8 cellular contexts compared by ENCODE assay signal in the genomic region with DNA sequence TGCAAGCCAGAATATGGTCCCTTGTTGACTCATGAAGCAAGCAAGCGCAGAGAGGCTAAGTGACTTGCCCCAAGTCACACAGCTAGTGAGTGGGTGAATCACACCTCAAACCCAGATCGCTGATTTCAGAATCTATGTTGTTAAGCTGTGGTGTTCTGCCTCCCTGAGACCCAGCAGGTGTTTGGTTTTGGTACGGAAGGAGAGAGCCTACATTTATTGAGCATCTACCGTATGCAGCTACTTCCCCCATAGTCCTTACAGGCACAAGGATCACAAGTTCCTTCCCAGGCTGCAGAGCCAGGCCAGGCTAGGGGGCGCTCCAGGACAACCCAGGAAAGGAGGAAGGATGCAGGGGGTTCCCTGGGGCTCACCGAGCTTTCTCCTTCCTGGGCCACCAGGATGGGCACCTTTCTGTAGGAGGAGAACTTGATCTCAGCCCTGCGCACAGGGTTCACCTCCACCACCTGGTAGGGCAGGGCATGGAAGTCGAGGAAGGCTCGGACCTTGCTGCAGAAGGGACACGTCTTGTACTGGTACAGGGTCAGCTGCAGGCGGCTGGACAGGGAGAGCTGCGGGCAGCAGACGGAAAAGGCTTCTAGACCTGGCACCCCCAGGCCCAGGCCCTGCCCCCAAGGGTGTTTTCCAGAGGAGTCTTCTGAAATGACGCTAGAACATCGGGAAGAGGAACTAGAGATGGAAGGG. TPM values are rescaled to one million over a fixed set of nuclear protein-coding genes. Genes with fewer than 3 reads are reported as not detected.
A peak's percentile ranks its signal among the peaks of the same experiment; 100 is the strongest.
DNase-seq lines count a peak whose midpoint lies in the region; ATAC-seq lines count a peak whose summit lies in the region.

No MANE protein-coding gene starts in this region.

- DNase-seq in CMK (ENCODE audit: low read depth): peak; percentile 54
- DNase-seq in HT-29 (ENCODE audit: low spot score): peak; percentile 88
- peak in 3 of 5 donors; percentile 28 to 34 (median 30) for DNase-seq in T-helper 1 cell
- peak; percentile 74 for DNase-seq in dermis blood vessel endothelial cell
- no peak for DNase-seq in memory B cell (ENCODE audit: low spot score in 2 of 2)
- peak; percentile 64 for DNase-seq in superior temporal gyrus (ENCODE audit: extremely low spot score)
- DNase-seq in putamen (ENCODE audit: low spot score): no peak
- DNase-seq in NCI-H510A treated with DMSO at 0.1 percent for 48 hours (lab: John Stamatoyannopoulos, UW): no peak

- H3K4me3 Mint-ChIP-seq in memory B cell: peak overlapping the region; percentile 21

- peak overlapping the region; percentile 70 for H3K27ac Mint-ChIP-seq in memory B cell

- ATAC-seq in memory B cell (ENCODE audit: low read depth): no peak

- H3K4me1 Mint-ChIP-seq in memory B cell: peaks cover 19% of the 10 kb centered on the region

- no peaks in the 10 kb centered on the region for H3K27me3 Mint-ChIP-seq in memory B cell

- no peaks in the 10 kb centered on the region for H3K9me3 Mint-ChIP-seq in memory B cell

- peaks cover 8% of the 10 kb centered on the region for H3K36me3 Mint-ChIP-seq in memory B cell

RNA-seq across cellular contexts. Expression of gene PTGES2, which starts 2.5 kb away (rescaled TPM):
- total RNA-seq in HT-29 (2014; rRNA removed; shearing (Covaris generic)): 365 and 392 TPM in 2 replicates
- 52.8 and 87.3 TPM in 2 replicates for total RNA-seq in dermis blood vessel endothelial cell

RNA-seq across cellular contexts. Expression of gene LCN2, which starts 24.2 kb away (rescaled TPM):
- total RNA-seq in HT-29 (2014; rRNA removed; shearing (Covaris generic)): 221 and 241 TPM in 2 replicates
- 0.14 TPM in 1 of 2 replicates, not detected in the other for total RNA-seq in dermis blood vessel endothelial cell

RNA-seq across cellular contexts. Expression of gene BBLN, which starts 35.0 kb away (rescaled TPM):
- 439 and 565 TPM in 2 replicates for total RNA-seq in HT-29 (2014; rRNA removed; shearing (Covaris generic))
- 47.4 and 77.1 TPM in 2 replicates for total RNA-seq in dermis blood vessel endothelial cell

RNA-seq across cellular contexts. Expression of gene SLC25A25, which starts 57.0 kb away (rescaled TPM):
- 88.1 and 94.8 TPM in 2 replicates for total RNA-seq in HT-29 (2014; rRNA removed; shearing (Covaris generic))
- total RNA-seq in dermis blood vessel endothelial cell: 34.1 and 64.7 TPM in 2 replicates

RNA-seq across cellular contexts. Expression of gene NAIF1, which starts 57.9 kb away (rescaled TPM):
- total RNA-seq in HT-29 (2014; rRNA removed; shearing (Covaris generic)): 17.3 and 17.9 TPM in 2 replicates
- total RNA-seq in dermis blood vessel endothelial cell: 12.8 and 13.8 TPM in 2 replicates

Comparison
In these comparisons a context has a peak if more than half of its experiments do, and no peak if none do; other contexts are left out.
1. DNase-seq: peak in CMK (single experiment), HT-29 (single experiment), T-helper 1 cell (3 of 5), dermis blood vessel endothelial cell (single experiment) and superior temporal gyrus (single experiment); none in memory B cell (0 of 2), putamen (single experiment) and NCI-H510A treated with DMSO at 0.1 percent for 48 hours (single experiment).
2. RNA of gene LCN2, which starts 24.2 kb away (total RNA-seq): 221 to 241 TPM in HT-29; 0.14 TPM in dermis blood vessel endothelial cell; every median in the first group is over 100 times any median in the second.